ENCODE assay signal across 8 cellular contexts in genomic region chr9:137086531-137087408, GRCh38. TPM values are rescaled to one million over a fixed set of nuclear protein-coding genes. Genes with fewer than 3 reads are reported as not detected.
DNase-seq lines count a peak whose midpoint lies in the region; ATAC-seq and TF ChIP-seq lines count a peak whose summit lies in the region.

TSS of gene MAN1B1 (plus strand) at chr9:137086985. CDS start at chr9:137087000, 15 bp downstream.

- peaks cover 22 to 34% (median 33%) of the 10 kb centered on the region in 3 donors for H3K4me1 Mint-ChIP-seq in IgD-negative memory B cell

- no peak for TF ChIP-seq CTCF in epithelial cell of esophagus (IDR thresholded peaks at IDR 0.05; ENCODE audit: insufficient read depth, low read depth, low read length, missing control alignments)

- peak within 1 kb of the TSS; percentile 72 for H3K4me3 ChIP-seq in epithelial cell of esophagus (ENCODE audit: low read length)
- H3K4me3 ChIP-seq in mononuclear cell (ENCODE audit: low read length), result peak within 1 kb of the TSS; percentile 67

- ATAC-seq in GM21529 (IDR thresholded peaks at IDR 0.05; ENCODE audit: unreplicated experiment), result peak; percentile 80

- H3K9me3 ChIP-seq in mononuclear cell (ENCODE audit: low read depth, low read length), result no peaks in the 10 kb centered on the region

- H3K27ac Mint-ChIP-seq in IgD-negative memory B cell, result peak within 1 kb of the TSS; percentile 96 to 100 (median 98)

- no peaks in the 10 kb centered on the region for H3K9me3 Mint-ChIP-seq in IgD-negative memory B cell

- peak; percentile 94 for DNase-seq in DMS 273 treated with DMSO at 0.1 percent for 48 hours (lab: John Stamatoyannopoulos, UW)
- DNase-seq in OCI-M2 (lab: John Stamatoyannopoulos, UW; ENCODE audit: unreplicated experiment), result peak; percentile 78
- DNase-seq in activated T-cell treated with anti-CD3 and anti-CD28 coated beads for 4 hours, result peak; percentile 98
- peak; percentile 100 for DNase-seq in epithelial cell of esophagus (ENCODE audit: low read depth)
- peak; percentile 94 to 98 for DNase-seq in stimulated activated CD8-positive, alpha-beta memory T cell treated with anti-CD3 and anti-CD28 coated beads, Interleukin-4, amount 100 ng/mL, for 1 hour (ENCODE audit: low read depth in 2 of 2, low spot score in 1 of 2)

- H3K27me3 ChIP-seq in mononuclear cell (ENCODE audit: insufficient read depth, low read length), result no peaks in the 10 kb centered on the region

- H3K4me3 Mint-ChIP-seq in IgD-negative memory B cell, result peak within 1 kb of the TSS; percentile 88 to 100 (median 98)

- H3K36me3 Mint-ChIP-seq in IgD-negative memory B cell, result no peaks in the 10 kb centered on the region

- H3K4me1 ChIP-seq in mononuclear cell (ENCODE audit: insufficient read depth, low read length), result peaks cover 29% of the 10 kb centered on the region

- H3K27me3 Mint-ChIP-seq in IgD-negative memory B cell, result no peaks in the 10 kb centered on the region

RNA-seq across cellular contexts. Expression of gene MAN1B1, which starts in this region (rescaled TPM):
- 27.5 TPM for polyA plus RNA-seq in IgD-negative memory B cell
- total RNA-seq in mononuclear cell, result 30.3 TPM

Comparison
In these comparisons a context has a peak if more than half of its experiments do, and no peak if none do; other contexts are left out.
1. Peak in every context shown above with its lines: DNase-seq, ATAC-seq and H3K4me3 ChIP-seq.